In the genomic region with DNA sequence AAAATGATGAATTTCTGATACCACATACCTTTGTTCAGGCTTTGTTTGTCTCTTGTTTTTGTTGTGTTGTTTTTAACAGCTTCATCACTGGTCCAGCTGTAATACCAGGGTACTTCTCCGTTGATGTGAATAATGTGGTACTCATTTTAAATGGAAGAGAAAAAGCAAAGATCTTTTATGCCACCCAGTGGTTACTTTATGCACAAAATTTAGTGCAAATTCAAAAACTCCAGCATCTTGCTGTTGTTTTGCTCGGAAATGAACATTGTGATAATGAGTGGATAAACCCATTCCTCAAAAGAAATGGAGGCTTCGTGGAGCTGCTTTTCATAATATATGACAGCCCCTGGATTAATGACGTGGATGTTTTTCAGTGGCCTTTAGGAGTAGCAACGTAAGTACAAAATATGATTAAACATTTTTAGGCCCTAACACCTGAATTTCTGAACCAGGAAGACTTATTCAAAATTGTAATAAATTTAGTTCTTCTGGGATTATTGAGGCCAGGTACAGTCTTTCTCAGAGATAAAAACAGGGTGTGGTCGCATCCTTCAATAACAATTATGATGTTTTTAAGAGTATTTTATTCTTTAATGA, we compare ENCODE assay signal across 8 cellular contexts. TPM values are rescaled to one million over a fixed set of nuclear protein-coding genes. Genes with fewer than 3 reads are reported as not detected.
DNase-seq lines count a peak whose midpoint lies in the region; ATAC-seq, FAIRE-seq and TF ChIP-seq lines count a peak whose summit lies in the region.

No MANE protein-coding gene starts in this region.

- no peaks in the 10 kb centered on the region for H3K79me2 ChIP-seq in HepG2 (ENCODE audit: insufficient read depth, low read length)

- CTCF ChIA-PET in AG04450 (lab: Charles Lee): interaction anchor here (0.5 to 6.2 kb wide), 28 partner anchors 9 to 698 kb away, joined by 3 to 130 read pairs (median 5); a partner anchor contains a TSS
- CTCF ChIA-PET in HepG2 (lab: Yijun Ruan, JAX; ENCODE audit: low intra/inter-chr PET ratio, low total read pairs): interaction anchor here (0.9 to 1.5 kb wide), 3 partner anchors 129 to 699 kb away, joined by 3 to 6 read pairs (median 4); no protein-coding TSS in a partner anchor
- CTCF ChIA-PET in activated CD4-positive, alpha-beta memory T cell treated with anti-CD3 and anti-CD28 coated beads for 36 hours (lab: Charles Lee): interaction anchor here (0.9 to 1.8 kb wide), 7 partner anchors 10 to 699 kb away, joined by 3 to 9 read pairs (median 4); no protein-coding TSS in a partner anchor

- no TSS peak for BruUV-seq in HepG2 (replicated peaks; lab: Mats Ljungman, UMichigan)

- 0 out of 2 replicates have a peak, but pooled peaks have one; percentile 16 for TF ChIP-seq RAD21 in HepG2 (CRISPR knock-in tag; IDR thresholded peaks at IDR 0.05)

- peaks cover 37% of the 10 kb centered on the region for H3K4me1 ChIP-seq in HepG2 (ENCODE audit: insufficient read depth, low read length)

- DNase-seq in AG04450 (ENCODE audit: low read depth, low spot score) (no peak), GM13977 (ENCODE audit: low spot score) (no peak), NCI-H2029 (lab: John Stamatoyannopoulos, UW) (peak; percentile 39), astrocyte of the spinal cord (ENCODE audit: low read depth, low spot score) (peak; percentile 37), HepG2 (ENCODE audit: low spot score) (no peak), OCI-M2 (lab: John Stamatoyannopoulos, UW; ENCODE audit: unreplicated experiment) (no peak)
- no peak for DNase-seq in activated CD4-positive, alpha-beta memory T cell treated with anti-CD3 and anti-CD28 coated beads for 36 hours

- TF ChIP-seq EP300 in HepG2 (IDR thresholded peaks at IDR 0.05; ENCODE audit: low read depth in 2 of 2, low read length in 2 of 2): no peak
- TF ChIP-seq EP300 in HepG2 (CRISPR knock-in tag; IDR thresholded peaks at IDR 0.05; ENCODE audit: borderline replicate concordance): no peak

- POLR2A ChIA-PET in AG04450 (lab: Yijun Ruan, JAX) (interaction anchor here (0.7 kb wide), 1 partner anchor 329 kb away, joined by 5 read pairs; no protein-coding TSS in a partner anchor), HepG2 (lab: Yijun Ruan, JAX) (no interaction called here)
- POLR2A ChIA-PET in activated CD4-positive, alpha-beta memory T cell treated with anti-CD3 and anti-CD28 coated beads for 36 hours (lab: Charles Lee): no interaction called here

- intact Hi-C loops in HepG2 (cut with micrococcal nuclease; ENCODE audit: unreplicated experiment): loop anchor here (2.0 kb wide), 1 partner anchor 131 kb away; no protein-coding TSS in a partner anchor
- intact Hi-C loops in activated CD4-positive, alpha-beta memory T cell treated with anti-CD3 and anti-CD28 coated beads for 36 hours (cut with micrococcal nuclease): loop anchor here (2.0 to 5.0 kb wide), 3 partner anchors 131 to 700 kb away; no protein-coding TSS in a partner anchor

- H2AFZ ChIP-seq in HepG2 (ENCODE audit: low read length): no peak overlapping the region

- H3K9me3 ChIP-seq in AG04450 (ENCODE audit: control insufficient read depth, insufficient read depth, low read length) (no peaks in the 10 kb centered on the region), HepG2 (ENCODE audit: low read length) (no peaks in the 10 kb centered on the region)

- no peak overlapping the region for H3K27ac Mint-ChIP-seq in activated CD4-positive, alpha-beta memory T cell treated with anti-CD3 and anti-CD28 coated beads for 36 hours

- H3K27me3 Mint-ChIP-seq in activated CD4-positive, alpha-beta memory T cell treated with anti-CD3 and anti-CD28 coated beads for 36 hours: no peaks in the 10 kb centered on the region

- TF ChIP-seq CTCF in AG04450 (IDR thresholded peaks at IDR 0.05; ENCODE audit: low read depth, low read length) (peak; percentile 71), GM13977 (IDR thresholded peaks at IDR 0.05; ENCODE audit: extremely low read depth, insufficient read depth, missing control alignments) (peak; percentile 51), astrocyte of the spinal cord (IDR thresholded peaks at IDR 0.05; ENCODE audit: low read depth, low read length) (peak; percentile 48), HepG2 (CRISPR knock-in tag; IDR thresholded peaks at IDR 0.05) (peak; percentile 59)

- no peak overlapping the region for H3K27ac ChIP-seq in AG04450 (ENCODE audit: low read depth, low read length)
- no peak overlapping the region for H3K27ac ChIP-seq in HepG2 (ENCODE audit: extremely low read length, insufficient read depth, low read length)

- no peak overlapping the region for H3K4me3 Mint-ChIP-seq in activated CD4-positive, alpha-beta memory T cell treated with anti-CD3 and anti-CD28 coated beads for 36 hours

- H3K9ac ChIP-seq in HepG2 (ENCODE audit: insufficient read depth, low read depth, low read length): no peak overlapping the region

- peak; percentile 49 for FAIRE-seq in HepG2 (lab: Jason Lieb, UNC)

- no peak for TF ChIP-seq POLR2A in HepG2 (IDR thresholded peaks at IDR 0.05; ENCODE audit: insufficient read depth in 1 of 2, low read depth in 2 of 2, low read length in 2 of 2)

- H3K4me2 ChIP-seq in HepG2 (ENCODE audit: low read depth, low read length): no peak overlapping the region

- peaks cover 6% of the 10 kb centered on the region for H3K36me3 Mint-ChIP-seq in activated CD4-positive, alpha-beta memory T cell treated with anti-CD3 and anti-CD28 coated beads for 36 hours

- H3K27me3 ChIP-seq in AG04450 (ENCODE audit: control insufficient read depth, insufficient read depth, low read length): no peaks in the 10 kb centered on the region
- H3K27me3 ChIP-seq in HepG2 (ENCODE audit: control insufficient read depth in 1 of 2, insufficient read depth in 2 of 2, low read length in 2 of 2): no peaks in the 10 kb centered on the region

- ATAC-seq in HepG2 (no peak), HG02571 (IDR thresholded peaks at IDR 0.05; ENCODE audit: unreplicated experiment) (no peak)

- H3K4me3 ChIP-seq in AG04450 (ENCODE audit: low read depth, low read length): no peak overlapping the region
- no peak overlapping the region for H3K4me3 ChIP-seq in astrocyte of the spinal cord (ENCODE audit: low read depth, low read length)
- H3K4me3 ChIP-seq in HepG2 (replicated peaks in 1 of 3; ENCODE audit: insufficient read depth in 1 of 3, low read depth in 2 of 3, low read length in 3 of 3): no peak overlapping the region

- in situ Hi-C loops in GM13977 (cut with MboI; ENCODE audit: low pct_unique_long_range_greater_than_20kb, low sequenced_read_pairs, unreplicated experiment) (no loop called here), astrocyte of the spinal cord (cut with HindIII; ENCODE audit: low sequenced_read_pairs) (no loop called here), HepG2 (cut with HindIII; ENCODE audit: extremely low pct_ligation_motif_present, low pct_unique_long_range_greater_than_20kb) (loop anchor here (10.0 to 25.0 kb wide), 2 partner anchors 140 to 377 kb away; a partner anchor contains a TSS)

- no peaks in the 10 kb centered on the region for H3K4me1 Mint-ChIP-seq in activated CD4-positive, alpha-beta memory T cell treated with anti-CD3 and anti-CD28 coated beads for 36 hours (ENCODE audit: low read depth)

- H3K36me3 ChIP-seq in HepG2 (replicated peaks in 1 of 2; ENCODE audit: control insufficient read depth in 1 of 2, insufficient read depth in 2 of 2, low read length in 2 of 2): no peaks in the 10 kb centered on the region; a peak in 1 of 5 replicates

- no peaks in the 10 kb centered on the region for H4K20me1 ChIP-seq in HepG2 (ENCODE audit: insufficient read depth, low read length)

- WGBS in HepG2 (ENCODE audit: low lambda C conversion rate): 77% methylated on average over 6 of the region's 6 CpGs

- no peaks in the 10 kb centered on the region for H3K9me3 Mint-ChIP-seq in activated CD4-positive, alpha-beta memory T cell treated with anti-CD3 and anti-CD28 coated beads for 36 hours

RNA-seq across cellular contexts. Expression of a gene that starts 22.4 kb away (rescaled TPM):
- polyA plus RNA-seq in AG04450 (2011; rRNA removed) (12.6 and 18.2 TPM in 2 replicates), HepG2 (2011; rRNA removed) (8.3 and 8.6 TPM in 2 replicates)
- polyA minus RNA-seq in AG04450 (2011; rRNA and poly(A)+ RNA removed): 5.7 and 7.4 TPM in 2 replicates
- total RNA-seq in HepG2 (2016; rRNA removed; fragmentation: Illumina TruSeq; extraction: Trizol): 11.4 and 15.5 TPM in 2 replicates
- total RNA-seq in HepG2 (2016; cell fraction: cytosol; rRNA removed; fragmentation: Illumina TruSeq; extraction: Trizol; ENCODE audit: low read depth): 13.8 and 15.4 TPM in 2 replicates
- 12.9 and 15.8 TPM in 2 replicates for total RNA-seq in HepG2 (2016; cell fraction: insoluble cytoplasmic fraction; rRNA removed; fragmentation: Illumina TruSeq; extraction: Trizol)
- 22.0 and 22.6 TPM in 2 replicates for total RNA-seq in HepG2 (2016; cell fraction: membrane; rRNA removed; fragmentation: Illumina TruSeq; extraction: Trizol)
- total RNA-seq in HepG2 (2016; cell fraction: nucleus; rRNA removed; fragmentation: Illumina TruSeq; extraction: Trizol): 16.2 and 20.7 TPM in 2 replicates
- polyA plus RNA-seq in HepG2 (2011; cell fraction: cytosol; rRNA removed): 4.1 and 6.9 TPM in 2 replicates
- 5.0 and 6.6 TPM in 2 replicates for polyA plus RNA-seq in HepG2 (2011; cell fraction: nucleus; rRNA removed)
- polyA plus RNA-seq in HepG2 (2012): 9.5 and 11.2 TPM in 2 replicates
- 17.8 and 18.9 TPM in 2 replicates for polyA plus RNA-seq in HepG2 (2016; cell fraction: cytosol; fragmentation: Illumina TruSeq; extraction: Trizol; ENCODE audit: low read depth)
- 11.5 and 13.0 TPM in 2 replicates for polyA plus RNA-seq in HepG2 (2016; cell fraction: insoluble cytoplasmic fraction; fragmentation: Illumina TruSeq; extraction: Trizol; ENCODE audit: low read depth)
- polyA plus RNA-seq in HepG2 (2016; cell fraction: membrane; fragmentation: Illumina TruSeq; extraction: Trizol; ENCODE audit: low read depth): 19.8 and 21.0 TPM in 2 replicates
- 19.2 and 20.3 TPM in 2 replicates for polyA plus RNA-seq in HepG2 (2016; cell fraction: nucleus; fragmentation: Illumina TruSeq; extraction: Trizol; ENCODE audit: insufficient read depth, low read depth)
- 5.4 and 10.6 TPM in 2 replicates for polyA minus RNA-seq in HepG2 (2011; rRNA and poly(A)+ RNA removed; ENCODE audit: low replicate concordance)
- polyA minus RNA-seq in HepG2 (2011; cell fraction: cytosol; rRNA and poly(A)+ RNA removed): 4.1 and 4.4 TPM in 2 replicates
- 14.2 and 18.2 TPM in 2 replicates for polyA minus RNA-seq in HepG2 (2011; cell fraction: nucleus; rRNA and poly(A)+ RNA removed)
- total RNA-seq in activated CD4-positive, alpha-beta memory T cell treated with anti-CD3 and anti-CD28 coated beads for 36 hours: 10 to 100 TPM; 14.0 to 14.3 TPM

RNA-seq across cellular contexts. Expression of a gene that starts 42.4 kb away (rescaled TPM):
- polyA plus RNA-seq in AG04450 (2011; rRNA removed): 21.6 and 24.9 TPM in 2 replicates
- polyA minus RNA-seq in AG04450 (2011; rRNA and poly(A)+ RNA removed): 73.7 and 84.9 TPM in 2 replicates
- total RNA-seq in HepG2 (2016; rRNA removed; fragmentation: Illumina TruSeq; extraction: Trizol): 1.6 and 1.8 TPM in 2 replicates
- 1.1 and 1.8 TPM in 2 replicates for total RNA-seq in HepG2 (2016; cell fraction: cytosol; rRNA removed; fragmentation: Illumina TruSeq; extraction: Trizol; ENCODE audit: low read depth)
- total RNA-seq in HepG2 (2016; cell fraction: insoluble cytoplasmic fraction; rRNA removed; fragmentation: Illumina TruSeq; extraction: Trizol): 1.2 and 2.0 TPM in 2 replicates
- 1.00 and 1.2 TPM in 2 replicates for total RNA-seq in HepG2 (2016; cell fraction: membrane; rRNA removed; fragmentation: Illumina TruSeq; extraction: Trizol)
- total RNA-seq in HepG2 (2016; cell fraction: nucleus; rRNA removed; fragmentation: Illumina TruSeq; extraction: Trizol): 4.3 and 5.0 TPM in 2 replicates
- polyA plus RNA-seq in HepG2 (2011; rRNA removed): 3.1 and 3.4 TPM in 2 replicates
- 1.2 and 1.7 TPM in 2 replicates for polyA plus RNA-seq in HepG2 (2011; cell fraction: cytosol; rRNA removed)
- polyA plus RNA-seq in HepG2 (2011; cell fraction: nucleus; rRNA removed): 3.4 and 8.0 TPM in 2 replicates
- polyA plus RNA-seq in HepG2 (2012): 0.42 and 0.83 TPM in 2 replicates
- polyA plus RNA-seq in HepG2 (2016; cell fraction: cytosol; fragmentation: Illumina TruSeq; extraction: Trizol; ENCODE audit: low read depth): 0.07 and 0.18 TPM in 2 replicates
- 1.2 and 1.5 TPM in 2 replicates for polyA plus RNA-seq in HepG2 (2016; cell fraction: insoluble cytoplasmic fraction; fragmentation: Illumina TruSeq; extraction: Trizol; ENCODE audit: low read depth)
- polyA plus RNA-seq in HepG2 (2016; cell fraction: membrane; fragmentation: Illumina TruSeq; extraction: Trizol; ENCODE audit: low read depth): 0.26 and 0.30 TPM in 2 replicates
- 2.9 and 3.1 TPM in 2 replicates for polyA plus RNA-seq in HepG2 (2016; cell fraction: nucleus; fragmentation: Illumina TruSeq; extraction: Trizol; ENCODE audit: insufficient read depth, low read depth)
- 10.5 and 17.4 TPM in 2 replicates for polyA minus RNA-seq in HepG2 (2011; rRNA and poly(A)+ RNA removed; ENCODE audit: low replicate concordance)
- polyA minus RNA-seq in HepG2 (2011; cell fraction: cytosol; rRNA and poly(A)+ RNA removed): 4.3 and 4.9 TPM in 2 replicates
- 24.1 and 26.9 TPM in 2 replicates for polyA minus RNA-seq in HepG2 (2011; cell fraction: nucleus; rRNA and poly(A)+ RNA removed)
- under 1 TPM; 0.10 to 0.12 TPM for total RNA-seq in activated CD4-positive, alpha-beta memory T cell treated with anti-CD3 and anti-CD28 coated beads for 36 hours

Comparison
In these comparisons a context has a peak if more than half of its experiments do, and no peak if none do; other contexts are left out.
1. DNase-seq: peak in NCI-H2029 (single experiment) and astrocyte of the spinal cord (single experiment); none in AG04450 (single experiment), GM13977 (single experiment), HepG2 (single experiment), activated CD4-positive, alpha-beta memory T cell treated with anti-CD3 and anti-CD28 coated beads for 36 hours (single experiment) and OCI-M2 (single experiment).
2. Peak in every context shown above with its lines, with median percentiles within 50 percentile points of each other: CTCF ChIP-seq.